9 cellular contexts compared by ENCODE assay signal in genomic region chr5:142597546-142598337, GRCh38.
DNase-seq lines count a peak whose midpoint lies in the region; ATAC-seq, FAIRE-seq and TF ChIP-seq lines count a peak whose summit lies in the region.
"Had no signal": no experiment of that assay in that cellular context is flagged by ENCODE, and none has a peak within 500 bp of the region (broad histone marks: within the 10 kb centered on the region; RNA-seq: fewer than 3 reads in every experiment).

No MANE protein-coding gene starts in this region.

- H3K4me3 ChIP-seq in AG09309 (ENCODE audit: control insufficient read depth, low read depth, low read length) (peak overlapping the region; percentile 16), keratinocyte (ENCODE audit: control insufficient read depth in 2 of 3, extremely low read depth in 1 of 3, insufficient read depth in 2 of 3, low read depth in 1 of 3, low read length in 3 of 3) (no peak overlapping the region)

- H3K9me1 ChIP-seq in keratinocyte (ENCODE audit: control insufficient read depth, extremely low read depth, insufficient read depth, low read length): no peaks in the 10 kb centered on the region

- H3K9ac ChIP-seq in keratinocyte (ENCODE audit: control insufficient read depth, extremely low read depth, insufficient read depth, low read length): no peak overlapping the region

- H3K36me3 ChIP-seq in keratinocyte (ENCODE audit: control insufficient read depth in 2 of 2, extremely low read depth in 1 of 2, insufficient read depth in 2 of 2, low read length in 2 of 2): no peaks in the 10 kb centered on the region

- dilution Hi-C loops in keratinocyte (cut with MboI; ENCODE audit: extremely low pct_ligation_motif_present, low sequenced_read_pairs): no loop called here

- no peaks in the 10 kb centered on the region for H4K20me1 ChIP-seq in keratinocyte (ENCODE audit: control insufficient read depth, extremely low read depth, insufficient read depth, low read length)

- TF ChIP-seq POLR2A in H54 (IDR thresholded peaks at IDR 0.05; ENCODE audit: low read depth, low read length): no peak

- H3K27ac ChIP-seq in keratinocyte (ENCODE audit: control insufficient read depth, insufficient read depth, low read length): peak overlapping the region; percentile 21

- no peak for TF ChIP-seq CTCF in AG09309 (IDR thresholded peaks at IDR 0.05; ENCODE audit: control insufficient read depth, insufficient read depth, low read depth, low read length, missing control alignments)
- TF ChIP-seq CTCF in keratinocyte (optimal IDR thresholded peaks at IDR 0.05 in 1 of 3, IDR thresholded peaks at IDR 0.05 in 1 of 3, conservative IDR thresholded peaks at IDR 0.05 in 1 of 3; ENCODE audit: extremely low read depth in 1 of 3, insufficient read depth in 2 of 3, low read length in 3 of 3): peak in 2 of 3 experiments; percentile 11 to 23

- DNase-seq in AG09309 (ENCODE audit: low read depth) (no peak), H54 (ENCODE audit: insufficient read length, low spot score) (peak; percentile 41), keratinocyte (ENCODE audit: low read depth, low spot score) (peak; percentile 85), NCI-H526 treated with DMSO at 0.1 percent for 48 hours (lab: John Stamatoyannopoulos, UW) (no peak), NCI-H1417 treated with DMSO at 0.1 percent for 48 hours (lab: John Stamatoyannopoulos, UW) (no peak)
- DNase-seq in activated T-cell treated with anti-CD3 and anti-CD28 coated beads, Interleukin-2, amount 50 U/mL, for 48 hours: peak; percentile 49 to 60
- DNase-seq: T-helper 17 cell had no signal

- FAIRE-seq in H54 (lab: Jason Lieb, UNC) (peak; percentile 78), keratinocyte (lab: Jason Lieb, UNC) (peak; percentile 94)

- peak overlapping the region; percentile 46 for H3K4me2 ChIP-seq in keratinocyte (ENCODE audit: control insufficient read depth, extremely low read depth, insufficient read depth, low read depth, low read length)

- no peaks in the 10 kb centered on the region for H3K9me3 ChIP-seq in keratinocyte (ENCODE audit: control insufficient read depth, low read depth, low read length)

- peaks cover 21% of the 10 kb centered on the region for H3K4me1 ChIP-seq in keratinocyte (ENCODE audit: control insufficient read depth, extremely low read depth, insufficient read depth, low read length)

- H3K27me3 ChIP-seq in keratinocyte (ENCODE audit: control insufficient read depth, extremely low read depth, insufficient read depth, low read length): no peaks in the 10 kb centered on the region

- no peaks in the 10 kb centered on the region for H3K79me2 ChIP-seq in keratinocyte (ENCODE audit: control insufficient read depth, insufficient read depth, low read length)

- no peak for ATAC-seq in HG02852 (IDR thresholded peaks at IDR 0.05; ENCODE audit: unreplicated experiment)
- no peak for ATAC-seq in HG02798 (IDR thresholded peaks at IDR 0.05; ENCODE audit: poor library complexity, unreplicated experiment)
- ATAC-seq: T-helper 17 cell had no signal

- H2AFZ ChIP-seq in keratinocyte (ENCODE audit: control insufficient read depth, low read length): no peak overlapping the region

Comparison
In these comparisons a context has a peak if more than half of its experiments do, and no peak if none do; other contexts are left out.
1. DNase-seq: peak in H54 (single experiment), activated T-cell treated with anti-CD3 and anti-CD28 coated beads, Interleukin-2, amount 50 U/mL, for 48 hours (2 of 2) and keratinocyte (single experiment); none in AG09309 (single experiment), NCI-H526 treated with DMSO at 0.1 percent for 48 hours (single experiment) and NCI-H1417 treated with DMSO at 0.1 percent for 48 hours (single experiment).